Comparison of ENCODE assay signal across 1 cellular context in genomic region chr3:170884109-170884930, GRCh38.
TF ChIP-seq lines count a peak whose summit lies in the region.
"Not testable (repeated sequence)": the region's sequence is repeated elsewhere in the genome, so short reads cannot be mapped to it uniquely, and the experiment has no call there.

No MANE protein-coding gene starts in this region.

TF ChIP-seq in HepG2, 621 proteins besides CTCF, POLR2A, EP300 and RAD21:
- TF ChIP-seq HOXA3 (CRISPR knock-in tag; IDR thresholded peaks at IDR 0.05) (peak; percentile 43; the same call in 1 of the 2 replicates), ZNF772 (CRISPR knock-in tag; IDR thresholded peaks at IDR 0.05) (0 out of 2 replicates have a peak, but pooled peaks have one; percentile 36), ZNF292 (CRISPR knock-in tag; IDR thresholded peaks at IDR 0.05; ENCODE audit: borderline replicate concordance, low read depth) (peak; percentile 22; the same call in 1 of the 2 replicates), GABPB1 (CRISPR knock-in tag; IDR thresholded peaks at IDR 0.05) (0 out of 2 replicates have a peak, but pooled peaks have one; percentile 13), MAZ (CRISPR knock-in tag; IDR thresholded peaks at IDR 0.05; ENCODE audit: low read depth) (peak; percentile 13; the same call in 1 of the 2 replicates), TAF1 (CRISPR knock-in tag; IDR thresholded peaks at IDR 0.05) (0 out of 2 replicates have a peak, but pooled peaks have one; percentile 23), HOXA9 (CRISPR knock-in tag; IDR thresholded peaks at IDR 0.05; ENCODE audit: borderline replicate concordance) (0 out of 2 replicates have a peak, but pooled peaks have one; percentile 30), ZBTB33 (CRISPR knock-in tag; IDR thresholded peaks at IDR 0.05) (peak; percentile 76; the same call in 1 of the 2 replicates), SALL1 (CRISPR knock-in tag; IDR thresholded peaks at IDR 0.05) (0 out of 2 replicates have a peak, but pooled peaks have one; percentile 19), PHF8 (CRISPR knock-in tag; IDR thresholded peaks at IDR 0.05) (peak; percentile 50), POLR2G (IDR thresholded peaks at IDR 0.05; ENCODE audit: low read depth, low read length) (0 out of 2 replicates have a peak, but pooled peaks have one; percentile 44), ZNF350 (CRISPR knock-in tag; IDR thresholded peaks at IDR 0.05; ENCODE audit: borderline replicate concordance, low read depth) (0 out of 2 replicates have a peak, but pooled peaks have one; percentile 16), ZNF687 (CRISPR knock-in tag; IDR thresholded peaks at IDR 0.05) (peak; percentile 51; the same call in 1 of the 2 replicates)
- not testable (repeated sequence) for TF ChIP-seq MAZ (IDR thresholded peaks at IDR 0.05; ENCODE audit: borderline replicate concordance, low read depth, low read length)
